ENCODE assay signal across 11 cellular contexts in the genomic region with DNA sequence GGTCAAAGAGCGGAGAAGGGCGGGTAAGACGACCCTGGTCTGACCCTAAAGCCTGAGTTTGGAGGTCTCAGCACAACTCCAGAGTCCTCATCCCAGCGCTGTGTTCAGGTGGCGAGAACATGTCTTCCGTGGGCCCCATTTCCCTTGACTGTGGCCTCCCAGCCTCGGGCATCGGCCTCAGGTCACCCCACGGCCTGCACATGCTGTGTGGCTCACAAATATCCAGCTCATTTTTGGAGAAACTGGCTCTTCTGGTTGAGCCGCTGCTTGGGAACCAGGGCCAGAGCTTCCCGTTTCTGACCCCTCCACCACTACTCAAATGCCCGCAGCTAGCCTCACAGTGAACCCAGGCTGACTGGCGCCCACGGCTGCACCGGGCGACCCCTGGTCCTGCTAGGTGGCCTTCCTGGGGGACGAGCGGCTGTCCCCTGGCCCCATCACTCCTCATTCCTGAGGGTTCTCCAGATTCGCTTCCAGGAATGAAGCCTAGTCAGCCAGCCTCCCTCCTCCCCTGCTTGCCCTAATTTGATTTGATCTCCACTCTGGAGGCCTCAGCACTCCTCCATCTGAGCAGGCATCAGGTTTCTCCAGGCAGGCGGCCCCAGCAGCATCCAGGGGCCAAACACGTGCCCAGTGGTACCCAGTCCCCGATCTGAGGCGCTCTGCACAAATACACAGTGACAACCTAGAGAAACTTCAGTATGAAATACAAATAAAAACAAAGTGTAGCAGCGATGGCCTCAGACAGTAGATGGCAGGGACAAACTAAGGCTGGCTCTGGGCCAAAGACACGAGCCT. TPM values are rescaled to one million over a fixed set of nuclear protein-coding genes. Genes with fewer than 3 reads are reported as not detected.
DNase-seq lines count a peak whose midpoint lies in the region; ATAC-seq and TF ChIP-seq lines count a peak whose summit lies in the region.
"Had no signal": no experiment of that assay in that cellular context is flagged by ENCODE, and none has a peak within 500 bp of the region (broad histone marks: within the 10 kb centered on the region; RNA-seq: fewer than 3 reads in every experiment).

No MANE protein-coding gene starts in this region.

- TF ChIP-seq RAD21 in Ishikawa (IDR thresholded peaks at IDR 0.05; ENCODE audit: low read depth) = no peak

- peaks cover 5% of the 10 kb centered on the region for H3K4me1 Mint-ChIP-seq in T-helper 2 cell treated with Interferon-gamma antibody and Interleukin-4, amounts not matched to agents 5 μg/mL and 100 μg/mL, for 36 hours (ENCODE audit: low read depth)
- no peaks in the 10 kb centered on the region for H3K4me1 Mint-ChIP-seq in endothelial cell (ENCODE audit: unreplicated experiment)
- peaks cover 2% of the 10 kb centered on the region for H3K4me1 Mint-ChIP-seq in activated T-helper 2 cell treated with anti-CD3 and anti-CD28 coated beads, Interferon-gamma antibody, Interleukin-2, Interleukin-4, amounts not matched to agents 10 μg/mL and 5 μg/mL and 100 μg/mL, durations not matched to agents 14 hours and 24 hours and 36 hours (ENCODE audit: low read depth)

- H3K9me3 ChIP-seq in sigmoid colon (no peaks in the 10 kb centered on the region), aorta (ENCODE audit: control insufficient read depth, low read length) (no peaks in the 10 kb centered on the region)
- H3K9me3 ChIP-seq: neutrophil had no signal

- H3K9me3 Mint-ChIP-seq in T-helper 2 cell treated with Interferon-gamma antibody and Interleukin-4, amounts not matched to agents 5 μg/mL and 100 μg/mL, for 36 hours = no peaks in the 10 kb centered on the region
- H3K9me3 Mint-ChIP-seq in endothelial cell (ENCODE audit: unreplicated experiment) = no peaks in the 10 kb centered on the region
- no peaks in the 10 kb centered on the region for H3K9me3 Mint-ChIP-seq in activated T-helper 2 cell treated with anti-CD3 and anti-CD28 coated beads, Interferon-gamma antibody, Interleukin-2, Interleukin-4, amounts not matched to agents 10 μg/mL and 5 μg/mL and 100 μg/mL, durations not matched to agents 14 hours and 24 hours and 36 hours

- H3K27ac ChIP-seq in sigmoid colon (peak overlapping the region in 3 of 4 donors; percentile 17 to 42 (median 34)), aorta (ENCODE audit: low read depth in 1 of 2, low read length in 2 of 2) (no peak overlapping the region)
- H3K27ac ChIP-seq: neutrophil had no signal

- DNase-seq in T-helper 2 cell treated with Interferon-gamma antibody and Interleukin-4, amounts not matched to agents 5 μg/mL and 100 μg/mL, for 36 hours (ENCODE audit: low spot score) = no peak
- DNase-seq in T-helper 2 cell (no peak), endothelial cell (ENCODE audit: low spot score) (no peak), sigmoid colon (no peak), aorta (no peak), AG08395 (ENCODE audit: low spot score) (no peak)
- DNase-seq in activated T-helper 2 cell treated with anti-CD3 and anti-CD28 coated beads, Interferon-gamma antibody, Interleukin-2, Interleukin-4, amounts not matched to agents 10 μg/mL and 5 μg/mL and 100 μg/mL, durations not matched to agents 14 hours and 24 hours and 36 hours (ENCODE audit: low spot score) = no peak

- H3K27me3 ChIP-seq in sigmoid colon (peaks cover 19 to 28% (median 19%) of the 10 kb centered on the region in 3 donors), aorta (ENCODE audit: control insufficient read depth in 1 of 2, insufficient read depth in 2 of 2, low read length in 1 of 2) (no peaks in the 10 kb centered on the region)

- H3K4me3 ChIP-seq in sigmoid colon (no peak overlapping the region), aorta (ENCODE audit: low read length in 2 of 2) (no peak overlapping the region)

- H3K27ac Mint-ChIP-seq in T-helper 2 cell treated with Interferon-gamma antibody and Interleukin-4, amounts not matched to agents 5 μg/mL and 100 μg/mL, for 36 hours = peak overlapping the region; percentile 22
- H3K27ac Mint-ChIP-seq in endothelial cell (ENCODE audit: unreplicated experiment) = no peak overlapping the region
- H3K27ac Mint-ChIP-seq in activated T-helper 2 cell treated with anti-CD3 and anti-CD28 coated beads, Interferon-gamma antibody, Interleukin-2, Interleukin-4, amounts not matched to agents 10 μg/mL and 5 μg/mL and 100 μg/mL, durations not matched to agents 14 hours and 24 hours and 36 hours = no peak overlapping the region

- intact Hi-C loops in sigmoid colon (cut with DNase I) = no loop called here
- intact Hi-C loops in aorta (cut with DNase I) = no loop called here
- intact Hi-C loops in activated T-helper 2 cell treated with anti-CD3 and anti-CD28 coated beads, Interferon-gamma antibody, Interleukin-2, Interleukin-4, amounts not matched to agents 10 μg/mL and 5 μg/mL and 100 μg/mL, durations not matched to agents 14 hours and 24 hours and 36 hours (cut with micrococcal nuclease) = no loop called here

- H3K4me1 ChIP-seq in sigmoid colon = peaks cover 0 to 23% (median 18%) of the 10 kb centered on the region in 4 donors
- no peaks in the 10 kb centered on the region for H3K4me1 ChIP-seq in aorta (ENCODE audit: control insufficient read depth in 1 of 2, insufficient read depth in 2 of 2, low read length in 2 of 2)

- ATAC-seq in aorta (ENCODE audit: low FRiP score) = no peak

- no peaks in the 10 kb centered on the region for H3K27me3 Mint-ChIP-seq in T-helper 2 cell treated with Interferon-gamma antibody and Interleukin-4, amounts not matched to agents 5 μg/mL and 100 μg/mL, for 36 hours (ENCODE audit: low read depth)
- peaks cover 15% of the 10 kb centered on the region for H3K27me3 Mint-ChIP-seq in endothelial cell (ENCODE audit: unreplicated experiment)
- peaks cover under 1% of the 10 kb centered on the region for H3K27me3 Mint-ChIP-seq in activated T-helper 2 cell treated with anti-CD3 and anti-CD28 coated beads, Interferon-gamma antibody, Interleukin-2, Interleukin-4, amounts not matched to agents 10 μg/mL and 5 μg/mL and 100 μg/mL, durations not matched to agents 14 hours and 24 hours and 36 hours (ENCODE audit: low read depth)

- 78 to 85% methylated on average over 25 of the region's 25 CpGs for WGBS in sigmoid colon, 2 donors
- WGBS in aorta, 2 donors = 86 to 88% methylated on average over 25 of the region's 25 CpGs

- no peak for TF ChIP-seq CTCF in endothelial cell (IDR thresholded peaks at IDR 0.05; ENCODE audit: unreplicated experiment)
- no peak for TF ChIP-seq CTCF in sigmoid colon (IDR thresholded peaks at IDR 0.05)

- TF ChIP-seq EP300 in Ishikawa (IDR thresholded peaks at IDR 0.05; ENCODE audit: borderline replicate concordance) = no peak
- TF ChIP-seq EP300 in sigmoid colon (IDR thresholded peaks at IDR 0.05) = no peak

- peaks cover 12% of the 10 kb centered on the region for H3K36me3 Mint-ChIP-seq in T-helper 2 cell treated with Interferon-gamma antibody and Interleukin-4, amounts not matched to agents 5 μg/mL and 100 μg/mL, for 36 hours (ENCODE audit: low read depth)
- H3K36me3 Mint-ChIP-seq in endothelial cell (ENCODE audit: low read depth, unreplicated experiment) = peaks cover 22% of the 10 kb centered on the region
- peaks cover 22% of the 10 kb centered on the region for H3K36me3 Mint-ChIP-seq in activated T-helper 2 cell treated with anti-CD3 and anti-CD28 coated beads, Interferon-gamma antibody, Interleukin-2, Interleukin-4, amounts not matched to agents 10 μg/mL and 5 μg/mL and 100 μg/mL, durations not matched to agents 14 hours and 24 hours and 36 hours (ENCODE audit: low read depth)

- no peak overlapping the region for H3K4me3 Mint-ChIP-seq in T-helper 2 cell treated with Interferon-gamma antibody and Interleukin-4, amounts not matched to agents 5 μg/mL and 100 μg/mL, for 36 hours
- H3K4me3 Mint-ChIP-seq in endothelial cell (ENCODE audit: unreplicated experiment) = peak overlapping the region; percentile 74
- no peak overlapping the region for H3K4me3 Mint-ChIP-seq in activated T-helper 2 cell treated with anti-CD3 and anti-CD28 coated beads, Interferon-gamma antibody, Interleukin-2, Interleukin-4, amounts not matched to agents 10 μg/mL and 5 μg/mL and 100 μg/mL, durations not matched to agents 14 hours and 24 hours and 36 hours (ENCODE audit: low read depth)

- TF ChIP-seq POLR2A in sigmoid colon (IDR thresholded peaks at IDR 0.05) = no peak

- H3K36me3 ChIP-seq in sigmoid colon = peaks cover 0 to 24% (median 4%) of the 10 kb centered on the region in 4 donors
- peaks cover 0 to 4% of the 10 kb centered on the region in 2 donors for H3K36me3 ChIP-seq in aorta (ENCODE audit: control insufficient read depth in 1 of 2, insufficient read depth in 2 of 2, low read length in 1 of 2)

TF ChIP-seq in Ishikawa, 13 proteins besides CTCF, POLR2A, EP300 and RAD21 (continues in another document):
- TF ChIP-seq TCF12 (IDR thresholded peaks at IDR 0.05; ENCODE audit: low read depth) (no peak), ZBTB7A (IDR thresholded peaks at IDR 0.05; ENCODE audit: low read depth) (no peak)

RNA-seq across cellular contexts. Expression of a gene that starts 4.7 kb away (rescaled TPM):
- total RNA-seq in endothelial cell (ENCODE audit: unreplicated experiment) (not detected), sigmoid colon (1 to 10 TPM in 1 of 4 donors, under 1 TPM in 2, not detected in 1; 0.16 to 1.4 (median 0.36) TPM), aorta (under 1 TPM in 1 of 2 donors, not detected in 1; 0.27 TPM)
- polyA plus RNA-seq in sigmoid colon (under 1 TPM in 2 of 3 donors, not detected in 1; 0.36 to 0.60 TPM), aorta (not detected)
- total RNA-seq in activated T-helper 2 cell treated with anti-CD3 and anti-CD28 coated beads, Interferon-gamma antibody, Interleukin-2, Interleukin-4, amounts not matched to agents 10 μg/mL and 5 μg/mL and 100 μg/mL, durations not matched to agents 14 hours and 24 hours and 36 hours = not detected in 2 replicates
- total RNA-seq: glomerular endothelial cell, kidney epithelial cell had no signal

RNA-seq across cellular contexts. Expression of a gene that starts 12.9 kb away (rescaled TPM):
- total RNA-seq in endothelial cell (ENCODE audit: unreplicated experiment) (not detected), sigmoid colon (1 to 10 TPM in 1 of 4 donors, under 1 TPM in 1, not detected in 2; 0.49 to 1.4 TPM), aorta (1 to 10 TPM in 1 of 2 donors, not detected in 1; 1.2 TPM)
- polyA plus RNA-seq in sigmoid colon (under 1 TPM in 1 of 3 donors, not detected in 2; 0.55 TPM), aorta (under 1 TPM in 1 of 2 donors, not detected in 1; 0.59 TPM)
- total RNA-seq in activated T-helper 2 cell treated with anti-CD3 and anti-CD28 coated beads, Interferon-gamma antibody, Interleukin-2, Interleukin-4, amounts not matched to agents 10 μg/mL and 5 μg/mL and 100 μg/mL, durations not matched to agents 14 hours and 24 hours and 36 hours = not detected in 2 replicates
- total RNA-seq: glomerular endothelial cell, kidney epithelial cell had no signal

Comparison
In these comparisons a context has a peak if more than half of its experiments do, and no peak if none do; other contexts are left out.
1. H3K27ac ChIP-seq: peak in sigmoid colon (3 of 4); none in aorta (0 of 2).